ENCODE assay signal across 8 cellular contexts in the genomic region with DNA sequence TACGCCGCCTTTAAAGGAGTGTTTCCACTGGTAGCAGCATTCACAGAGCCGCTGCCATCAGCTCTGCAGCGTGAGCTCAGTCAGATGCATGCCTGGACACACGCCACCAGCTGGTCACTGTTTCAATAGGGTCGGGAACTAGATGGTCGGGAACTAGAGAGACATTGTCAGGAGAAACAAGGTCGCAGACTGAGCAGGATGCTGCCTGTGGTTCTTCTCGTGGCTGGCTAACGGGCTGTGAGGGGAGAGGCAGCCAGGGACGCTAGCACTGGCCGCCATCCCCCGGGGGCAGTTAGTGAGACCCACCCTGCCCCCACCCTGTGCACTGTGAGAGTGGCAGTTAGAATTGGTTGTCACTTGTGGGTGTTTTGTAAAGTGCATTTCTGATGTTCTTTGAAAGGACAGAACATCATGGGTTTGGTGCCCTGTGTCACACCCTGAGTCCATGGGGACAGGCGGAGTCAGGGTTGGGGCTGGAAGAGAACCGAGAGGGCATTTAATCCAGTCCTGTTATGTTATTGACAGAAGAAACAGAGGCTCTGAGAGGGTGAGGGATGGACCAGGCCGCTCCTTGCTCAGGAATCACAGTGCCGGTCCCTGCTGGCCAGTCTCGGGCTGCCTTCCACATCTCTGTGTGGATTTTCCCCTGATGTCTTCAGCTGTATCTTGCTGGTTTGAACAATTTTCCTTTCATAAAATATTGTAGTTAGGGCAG.
DNase-seq lines count a peak whose midpoint lies in the region; ATAC-seq and TF ChIP-seq lines count a peak whose summit lies in the region.

No MANE protein-coding gene starts in this region.

- no peak overlapping the region for H3K27ac Mint-ChIP-seq in activated T-helper 17 cell treated with anti-CD3 and anti-CD28 coated beads, Interleukin-2, amount 50 U/mL, for 72 hours

- H3K4me3 ChIP-seq in RWPE2 (ENCODE audit: severe bottlenecking) = no peak overlapping the region
- H3K4me3 ChIP-seq in fibroblast of the aortic adventitia (ENCODE audit: low read depth, low read length) = no peak overlapping the region

- no peaks in the 10 kb centered on the region for H3K27me3 ChIP-seq in RWPE2 (ENCODE audit: insufficient read depth, poor library complexity, severe bottlenecking)

- no peaks in the 10 kb centered on the region for H3K4me1 ChIP-seq in RWPE2 (ENCODE audit: insufficient read depth, poor library complexity, severe bottlenecking)

- no peaks in the 10 kb centered on the region for H3K9me3 Mint-ChIP-seq in activated T-helper 17 cell treated with anti-CD3 and anti-CD28 coated beads, Interleukin-2, amount 50 U/mL, for 72 hours

- peaks cover 3% of the 10 kb centered on the region for H3K27me3 Mint-ChIP-seq in activated T-helper 17 cell treated with anti-CD3 and anti-CD28 coated beads, Interleukin-2, amount 50 U/mL, for 72 hours

- H3K9me3 ChIP-seq in RWPE2 (ENCODE audit: severe bottlenecking) = no peaks in the 10 kb centered on the region

- no peak overlapping the region for H3K27ac ChIP-seq in RWPE2 (ENCODE audit: poor library complexity, severe bottlenecking)

- TF ChIP-seq CTCF in RWPE2 (IDR thresholded peaks at IDR 0.05; ENCODE audit: poor library complexity, severe bottlenecking) = peak; percentile 44
- peak; percentile 18 for TF ChIP-seq CTCF in fibroblast of the aortic adventitia (IDR thresholded peaks at IDR 0.05; ENCODE audit: insufficient read depth, low read length)

- no peaks in the 10 kb centered on the region for H3K4me1 Mint-ChIP-seq in activated T-helper 17 cell treated with anti-CD3 and anti-CD28 coated beads, Interleukin-2, amount 50 U/mL, for 72 hours

- H3K36me3 ChIP-seq in RWPE2 (ENCODE audit: low read depth) = no peaks in the 10 kb centered on the region

- no peaks in the 10 kb centered on the region for H3K36me3 Mint-ChIP-seq in activated T-helper 17 cell treated with anti-CD3 and anti-CD28 coated beads, Interleukin-2, amount 50 U/mL, for 72 hours (ENCODE audit: low read depth)

- no peak overlapping the region for H3K4me3 Mint-ChIP-seq in activated T-helper 17 cell treated with anti-CD3 and anti-CD28 coated beads, Interleukin-2, amount 50 U/mL, for 72 hours

- ATAC-seq in RWPE2 (ENCODE audit: low read depth) (peak; percentile 76), GM21390 (IDR thresholded peaks at IDR 0.05; ENCODE audit: unreplicated experiment) (no peak), HG02623 (IDR thresholded peaks at IDR 0.05; ENCODE audit: unreplicated experiment) (no peak), HG03457 (IDR thresholded peaks at IDR 0.05; ENCODE audit: unreplicated experiment) (no peak)
- ATAC-seq in activated T-helper 17 cell treated with anti-CD3 and anti-CD28 coated beads, Interleukin-2, amount 50 U/mL, for 72 hours (replicated peaks) = no peak

- peak; percentile 56 for DNase-seq in H4 (ENCODE audit: low spot score)
- no peak for DNase-seq in RWPE2 (ENCODE audit: low spot score)
- peak; percentile 18 for DNase-seq in fibroblast of the aortic adventitia (ENCODE audit: low read depth)
- DNase-seq in occipital lobe (lab: John Stamatoyannopoulos, UW) = peak; percentile 75
